6 cellular contexts compared by ENCODE assay signal in the genomic region with DNA sequence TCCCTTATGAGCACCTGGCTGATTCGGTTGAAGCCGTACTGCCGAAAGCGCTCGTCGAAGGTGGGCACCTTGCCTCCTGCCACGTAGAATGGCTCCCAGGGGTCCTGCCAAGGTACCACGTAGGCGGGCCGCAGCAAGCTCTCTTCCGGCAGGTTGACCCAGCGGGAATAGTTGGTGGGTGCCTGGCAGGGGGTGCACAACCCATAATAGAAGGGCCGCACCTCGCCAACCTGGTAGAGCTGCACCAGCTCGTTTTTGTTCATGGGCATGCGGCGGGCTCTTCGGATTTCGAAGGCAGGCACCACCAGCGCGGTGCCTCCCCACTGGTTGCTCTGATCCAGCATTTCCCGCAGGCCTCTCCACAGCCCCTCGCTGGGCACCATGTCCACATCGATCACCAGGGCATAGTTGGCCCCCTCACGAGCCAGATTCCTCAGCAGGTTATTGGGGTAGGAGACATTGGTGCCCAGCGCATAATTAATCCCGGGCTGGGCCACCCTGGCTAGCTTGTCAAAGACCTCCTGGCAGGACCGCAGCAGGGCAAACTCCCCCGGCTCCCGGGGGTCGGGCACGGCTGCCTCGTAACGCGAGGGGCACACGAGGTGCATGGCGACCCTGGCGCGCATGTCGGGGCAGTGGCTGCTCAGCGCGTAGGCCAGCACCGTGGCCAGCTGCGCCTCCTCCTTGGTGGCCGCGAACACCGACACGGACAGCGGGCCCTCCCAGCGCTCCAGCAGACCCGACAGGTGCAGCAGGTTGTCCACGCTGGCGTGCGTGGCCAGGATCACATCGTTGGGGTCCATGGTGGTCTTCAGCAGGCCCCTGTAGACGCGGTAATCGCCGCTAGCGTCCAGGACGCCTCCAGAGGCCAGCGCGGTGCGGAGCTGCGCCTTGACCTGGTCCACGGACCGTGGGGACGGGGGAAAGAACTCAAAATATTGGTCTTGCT. TPM values are rescaled to one million over a fixed set of nuclear protein-coding genes. Genes with fewer than 3 reads are reported as not detected.
A peak's percentile ranks its signal among the peaks of the same experiment; 100 is the strongest.
DNase-seq lines count a peak whose midpoint lies in the region; ATAC-seq and TF ChIP-seq lines count a peak whose summit lies in the region.

No MANE protein-coding gene starts in this region.

- no peak for TF ChIP-seq POLR2A in adrenal gland (IDR thresholded peaks at IDR 0.05)

- H3K4me3 ChIP-seq in H7 (ENCODE audit: insufficient read depth, low read depth, low read length) (peak overlapping the region; percentile 90), adrenal gland (peak overlapping the region; percentile 34 to 95 (median 60)), muscle layer of colon (ENCODE audit: low read depth in 1 of 2, low read length in 2 of 2) (peak overlapping the region; percentile 59 to 93)

- DNase-seq in H7 (peak; percentile 71), adrenal gland (peak in 1 of 7 donors; percentile 38), kidney glomerular epithelial cell (lab: John Stamatoyannopoulos, UW) (no peak), SHP77 treated with DMSO at 0.1 percent for 48 hours (lab: John Stamatoyannopoulos, UW) (no peak)

- H3K9ac ChIP-seq in muscle layer of colon (ENCODE audit: low read length): peak overlapping the region; percentile 75

- H3K9me3 ChIP-seq in adrenal gland (replicated peaks in 1 of 3): no peaks in the 10 kb centered on the region
- no peaks in the 10 kb centered on the region for H3K9me3 ChIP-seq in muscle layer of colon (ENCODE audit: low read length)

- H3K4me1 ChIP-seq in adrenal gland (replicated peaks in 1 of 2): peaks cover 28 to 32% of the 10 kb centered on the region in 2 donors
- peaks cover 37% of the 10 kb centered on the region for H3K4me1 ChIP-seq in muscle layer of colon (ENCODE audit: insufficient read depth, low read length)

- intact Hi-C loops in adrenal gland (cut with DNase I): no loop called here

- no peak for ATAC-seq in GM21717 (IDR thresholded peaks at IDR 0.05; ENCODE audit: unreplicated experiment)

- TF ChIP-seq CTCF in adrenal gland (IDR thresholded peaks at IDR 0.05): no peak

- H3K36me3 ChIP-seq in H7 (replicated peaks; ENCODE audit: control insufficient read depth, insufficient read depth, low read length) (peaks cover 2% of the 10 kb centered on the region), adrenal gland (replicated peaks in 1 of 2) (peaks cover 0 to 6% of the 10 kb centered on the region in 2 donors), muscle layer of colon (ENCODE audit: insufficient read depth, low read length) (peaks cover 4% of the 10 kb centered on the region)

- peak overlapping the region; percentile 63 to 93 (median 78) for H3K27ac ChIP-seq in adrenal gland
- H3K27ac ChIP-seq in muscle layer of colon (ENCODE audit: low read depth, low read length): peak overlapping the region; percentile 65

- WGBS in adrenal gland, 4 donors: 29 to 52% (median 40%) methylated on average over 8 to 68 of the region's 68 CpGs

- peaks cover 6% of the 10 kb centered on the region for H3K27me3 ChIP-seq in H7 (ENCODE audit: control insufficient read depth, insufficient read depth, low read length)
- H3K27me3 ChIP-seq in adrenal gland: no peaks in the 10 kb centered on the region
- H3K27me3 ChIP-seq in muscle layer of colon (ENCODE audit: control insufficient read depth in 1 of 2, insufficient read depth in 2 of 2, low read length in 2 of 2): no peaks in the 10 kb centered on the region

RNA-seq across cellular contexts. Expression of a gene that starts 0.7 kb away (rescaled TPM):
- total RNA-seq in H7 (2014; rRNA removed; shearing (Covaris generic)): 41.6 and 41.9 TPM in 2 replicates
- total RNA-seq in adrenal gland: 100 to 1,000 TPM in 1 of 8 donors, 10 to 100 TPM in 7; 36.1 to 115 (median 67.5) TPM
- 10 to 100 TPM; 20.8 to 31.5 (median 24.6) TPM for polyA plus RNA-seq in adrenal gland

RNA-seq across cellular contexts. Expression of a gene that starts 1.8 kb away (rescaled TPM):
- 53.5 and 72.8 TPM in 2 replicates for total RNA-seq in H7 (2014; rRNA removed; shearing (Covaris generic))
- 10 to 100 TPM; 22.4 to 52.4 (median 40.2) TPM for total RNA-seq in adrenal gland
- polyA plus RNA-seq in adrenal gland: 10 to 100 TPM; 41.1 to 55.3 (median 53.8) TPM

RNA-seq across cellular contexts. Expression of a gene that starts 10.5 kb away (rescaled TPM):
- total RNA-seq in H7 (2014; rRNA removed; shearing (Covaris generic)): 7.2 and 9.6 TPM in 2 replicates
- 10 to 100 TPM in 2 of 8 donors, 1 to 10 TPM in 6; 4.6 to 13.1 (median 7.1) TPM for total RNA-seq in adrenal gland
- polyA plus RNA-seq in adrenal gland: 10 to 100 TPM in 2 of 3 donors, 1 to 10 TPM in 1; 1.6 to 15.2 (median 10.9) TPM

RNA-seq across cellular contexts. Expression of a gene that starts 24.8 kb away (rescaled TPM):
- 23.8 and 32.1 TPM in 2 replicates for total RNA-seq in H7 (2014; rRNA removed; shearing (Covaris generic))
- total RNA-seq in adrenal gland: 1 to 10 TPM in 5 of 8 donors, under 1 TPM in 2, not detected in 1; 0.84 to 2.3 (median 1.1) TPM
- polyA plus RNA-seq in adrenal gland: 1 to 10 TPM in 2 of 3 donors, under 1 TPM in 1; 0.48 to 4.7 (median 4.5) TPM

RNA-seq across cellular contexts. Expression of a gene that starts 29.9 kb away (rescaled TPM):
- total RNA-seq in H7 (2014; rRNA removed; shearing (Covaris generic)): 0.83 and 1.4 TPM in 2 replicates
- 10 to 100 TPM in 7 of 8 donors, 1 to 10 TPM in 1; 9.0 to 21.7 (median 15.8) TPM for total RNA-seq in adrenal gland
- polyA plus RNA-seq in adrenal gland: 10 to 100 TPM in 2 of 3 donors, 1 to 10 TPM in 1; 4.2 to 28.0 (median 19.2) TPM
